Comparison of ENCODE assay signal across 8 cellular contexts in the genomic region with DNA sequence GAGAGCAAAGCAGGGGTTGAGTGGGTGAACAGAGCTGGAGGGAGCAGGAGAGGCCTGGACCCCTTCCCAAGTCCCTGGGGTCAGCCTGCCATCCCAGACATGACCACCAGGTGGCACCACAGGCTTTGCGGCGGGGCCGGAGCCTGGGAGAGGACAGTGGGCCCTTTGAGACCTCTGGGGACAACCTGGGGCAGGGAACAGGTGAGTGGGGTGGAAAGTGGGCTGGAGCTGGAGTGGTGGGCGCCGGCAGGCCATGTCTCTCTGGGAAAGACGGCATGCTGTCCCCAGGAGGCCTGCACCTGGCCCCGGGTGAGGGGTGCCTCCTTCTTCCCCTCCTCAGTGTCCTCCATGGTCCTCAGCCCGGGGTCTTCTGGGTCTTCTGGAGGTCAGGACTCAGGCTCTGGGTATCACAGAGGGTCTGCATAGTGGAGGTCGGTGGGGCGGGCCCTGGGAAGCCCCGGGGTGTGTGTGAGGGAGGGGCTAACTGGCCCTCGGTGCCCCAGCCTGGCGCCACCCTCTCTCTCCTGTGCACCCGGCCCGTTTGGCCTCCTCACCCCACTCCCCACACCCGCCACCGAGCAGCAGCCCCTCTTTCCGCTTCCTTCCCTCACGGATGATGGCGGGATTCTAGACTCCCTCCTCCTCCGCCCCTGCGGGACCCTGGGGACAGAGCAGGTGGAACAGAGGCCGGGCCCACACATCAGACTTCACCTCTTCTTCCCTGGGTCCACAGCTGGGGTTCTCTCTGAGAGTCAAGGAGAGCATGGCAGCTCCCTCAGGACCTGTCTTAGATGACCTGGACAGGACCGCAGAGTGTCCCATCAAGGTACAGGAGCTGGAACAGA. TPM values are rescaled to one million over a fixed set of nuclear protein-coding genes. Genes with fewer than 3 reads are reported as not detected.
DNase-seq lines count a peak whose midpoint lies in the region; ATAC-seq, FAIRE-seq and TF ChIP-seq lines count a peak whose summit lies in the region.

No MANE protein-coding gene starts in this region.

- no peaks in the 10 kb centered on the region for H3K79me2 ChIP-seq in DND-41 (ENCODE audit: insufficient read depth, low read length)

- TF ChIP-seq CTCF in DND-41 (IDR thresholded peaks at IDR 0.05; ENCODE audit: borderline replicate concordance, extremely low read depth, low read length, poor library complexity, severe bottlenecking) (peak; percentile 99), astrocyte of the cerebellum (IDR thresholded peaks at IDR 0.05; ENCODE audit: low read depth, low read length, missing control alignments) (peak; percentile 97)

- H3K4me3 Mint-ChIP-seq in T-helper 17 cell (no peak overlapping the region), immature natural killer cell (no peak overlapping the region)

- no peaks in the 10 kb centered on the region for H3K9me3 ChIP-seq in DND-41 (ENCODE audit: insufficient read depth, low read length, severe bottlenecking)
- H3K9me3 ChIP-seq in T-helper 17 cell (ENCODE audit: control insufficient read depth, low read length, poor library complexity, severe bottlenecking): no peaks in the 10 kb centered on the region

- no peak overlapping the region for H3K27ac ChIP-seq in DND-41 (ENCODE audit: low read length)

- peaks cover 26% of the 10 kb centered on the region for H3K27me3 Mint-ChIP-seq in T-helper 17 cell
- peaks cover 0 to 2% (median 0%) of the 10 kb centered on the region in 3 donors for H3K27me3 Mint-ChIP-seq in immature natural killer cell (ENCODE audit: low read depth in 3 of 3)

- H3K9ac ChIP-seq in DND-41 (ENCODE audit: low read depth, low read length): no peak overlapping the region

- no peaks in the 10 kb centered on the region for H3K36me3 ChIP-seq in DND-41 (ENCODE audit: insufficient read depth, low read length)

- H4K20me1 ChIP-seq in DND-41 (ENCODE audit: insufficient read depth, low read length): no peaks in the 10 kb centered on the region; the same call in 1 of the 2 replicates

- DNase-seq in DND-41: peak; percentile 71
- DNase-seq in HTR-8/SVneo (ENCODE audit: insufficient read length, low spot score): peak; percentile 86
- peak; percentile 37 to 64 (median 41) for DNase-seq in T-helper 17 cell
- no peak for DNase-seq in astrocyte of the cerebellum (ENCODE audit: low read depth)
- DNase-seq in immature natural killer cell: peak; percentile 20 to 38 (median 32)
- DNase-seq in stimulated activated CD4-positive, alpha-beta T cell treated with anti-CD3 and anti-CD28 coated beads, Interleukin-15, amount 100 ng/mL, for 24 hours: peak; percentile 75

- H3K4me2 ChIP-seq in DND-41 (ENCODE audit: insufficient read depth, low read length): no peak overlapping the region

- H3K9me3 Mint-ChIP-seq in immature natural killer cell: no peaks in the 10 kb centered on the region

- H3K4me1 Mint-ChIP-seq in T-helper 17 cell (peaks cover 4% of the 10 kb centered on the region), immature natural killer cell (no peaks in the 10 kb centered on the region)

- no peaks in the 10 kb centered on the region for H3K4me1 ChIP-seq in DND-41 (ENCODE audit: insufficient read depth, low read length)

- H3K36me3 Mint-ChIP-seq in T-helper 17 cell (ENCODE audit: low read depth) (no peaks in the 10 kb centered on the region), immature natural killer cell (no peaks in the 10 kb centered on the region)

- H3K4me3 ChIP-seq in DND-41 (ENCODE audit: low read depth in 1 of 2, low read length in 2 of 2) (no peak overlapping the region), astrocyte of the cerebellum (ENCODE audit: low read depth, low read length) (no peak overlapping the region)

- no peak overlapping the region for H2AFZ ChIP-seq in DND-41 (ENCODE audit: low read depth, low read length)

- in situ Hi-C loops in astrocyte of the cerebellum (cut with HindIII; ENCODE audit: low sequenced_read_pairs): no loop called here

- no peak overlapping the region for H3K27ac Mint-ChIP-seq in T-helper 17 cell
- H3K27ac Mint-ChIP-seq in immature natural killer cell: no peak overlapping the region

- H3K27me3 ChIP-seq in DND-41 (ENCODE audit: insufficient read depth, low read length, poor library complexity): no peaks in the 10 kb centered on the region

- no peak for FAIRE-seq in HTR-8/SVneo (lab: Jason Lieb, UNC)

- ATAC-seq in DND-41 (ENCODE audit: insufficient read depth, low read depth): peak; percentile 88
- ATAC-seq in T-helper 17 cell: peak; percentile 63
- no peak for ATAC-seq in GM19035 (IDR thresholded peaks at IDR 0.05; ENCODE audit: unreplicated experiment)
- ATAC-seq in HG03457 (IDR thresholded peaks at IDR 0.05; ENCODE audit: unreplicated experiment): no peak

RNA-seq across cellular contexts. Expression of gene PKP1, which starts 28.5 kb away (rescaled TPM):
- total RNA-seq in T-helper 17 cell: not detected
- not detected for polyA plus RNA-seq in immature natural killer cell

Comparison
In these comparisons a context has a peak if more than half of its experiments do, and no peak if none do; other contexts are left out.
1. ATAC-seq: peak in DND-41 (single experiment) and T-helper 17 cell (single experiment); none in GM19035 (single experiment) and HG03457 (single experiment).